ENCODE assay signal across 32 cellular contexts in genomic region chr6:14693301-14694192, GRCh38.
DNase-seq lines count a peak whose midpoint lies in the region; ATAC-seq and TF ChIP-seq lines count a peak whose summit lies in the region.
"Had no signal": no experiment of that assay in that cellular context is flagged by ENCODE, and none has a peak within 500 bp of the region (broad histone marks: within the 10 kb centered on the region; RNA-seq: fewer than 3 reads in every experiment).

No MANE protein-coding gene starts in this region.

- no peak overlapping the region for H3K4ac ChIP-seq in trophoblast cell (ENCODE audit: low read depth, low read length)

- no peak overlapping the region for H3K23ac ChIP-seq in trophoblast cell (ENCODE audit: low read length)

- no peak overlapping the region for H3K4me3 ChIP-seq in HCT116 (replicated peaks in 1 of 2; ENCODE audit: low read depth in 1 of 2, low read length in 2 of 2)
- H3K4me3 ChIP-seq in SK-N-MC, result no peak overlapping the region
- H3K4me3 ChIP-seq in trophoblast cell (ENCODE audit: low read depth, low read length), result no peak overlapping the region
- H3K4me3 ChIP-seq: gastroesophageal sphincter, prostate gland, right lobe of liver, SJCRH30, spleen, stomach, vagina had no signal

- H2AFZ ChIP-seq in HCT116 (ENCODE audit: low read depth, low read length, poor library complexity, severe bottlenecking) (peak overlapping the region; percentile 80), trophoblast cell (ENCODE audit: insufficient read depth, low read length, poor library complexity) (no peak overlapping the region)

- no peak overlapping the region for H4K8ac ChIP-seq in trophoblast cell (ENCODE audit: low read depth, low read length)

- no peak overlapping the region for H4K91ac ChIP-seq in trophoblast cell (ENCODE audit: low read depth, low read length)

- CTCF ChIA-PET in HCT116 (lab: Charles Lee), result no interaction called here

- POLR2A ChIA-PET in HCT116 (lab: Charles Lee), result no interaction called here

- no peak overlapping the region for H3K9ac ChIP-seq in HCT116 (ENCODE audit: low read length)
- no peak overlapping the region for H3K9ac ChIP-seq in SK-N-MC (ENCODE audit: insufficient read length)
- no peak overlapping the region for H3K9ac ChIP-seq in trophoblast cell (ENCODE audit: low read length)

- RAD21 ChIA-PET in HCT116 (lab: Charles Lee; ENCODE audit: low non-redundant PET in 1 of 2, low total read pairs in 2 of 2, uncharacterized antibody in 2 of 2, unreplicated experiment in 2 of 2), result no interaction called here

- intact Hi-C loops in HCT116 (cut with micrococcal nuclease), result no loop called here

- H3K79me1 ChIP-seq in trophoblast cell (ENCODE audit: low read length), result no peaks in the 10 kb centered on the region

- H3K9me2 ChIP-seq in HCT116 (ENCODE audit: insufficient read depth), result no peaks in the 10 kb centered on the region

- no peak overlapping the region for H3K4me2 ChIP-seq in HCT116 (ENCODE audit: low read length)
- no peak overlapping the region for H3K4me2 ChIP-seq in trophoblast cell (ENCODE audit: low read length)

- H3K14ac ChIP-seq in trophoblast cell (ENCODE audit: low read length), result no peak overlapping the region

- no peaks in the 10 kb centered on the region for H3K9me3 ChIP-seq in HCT116 (ENCODE audit: control insufficient read depth in 1 of 2, insufficient read depth in 1 of 2, low read depth in 1 of 2, low read length in 2 of 2)
- H3K9me3 ChIP-seq in SK-N-MC (ENCODE audit: low read depth, low read length), result no peaks in the 10 kb centered on the region
- no peaks in the 10 kb centered on the region for H3K9me3 ChIP-seq in trophoblast cell (ENCODE audit: insufficient read depth, low read depth, low read length)
- H3K9me3 ChIP-seq: gastroesophageal sphincter, prostate gland, right lobe of liver, SJCRH30, spleen, stomach, vagina had no signal

- H3K27me3 ChIP-seq in HCT116 (ENCODE audit: insufficient read depth, low read length), result no peaks in the 10 kb centered on the region
- no peaks in the 10 kb centered on the region for H3K27me3 ChIP-seq in trophoblast cell (ENCODE audit: insufficient read depth, low read length)
- H3K27me3 ChIP-seq: gastroesophageal sphincter, right lobe of liver, SJCRH30, spleen, stomach, vagina had no signal

- no peak overlapping the region for H2BK12ac ChIP-seq in trophoblast cell (ENCODE audit: low read length)

- no peak overlapping the region for H4K12ac ChIP-seq in trophoblast cell (ENCODE audit: low read depth, low read length)

- no peak overlapping the region for H2AK5ac ChIP-seq in trophoblast cell (ENCODE audit: low read length)

- no CpG with 5 or more reads among the region's 10 CpGs for WGBS in trophoblast cell (ENCODE audit: extremely low coverage, insufficient coverage, insufficient read length)

- H3K36me3 ChIP-seq in HCT116 (ENCODE audit: control insufficient read depth in 1 of 2, insufficient read depth in 2 of 2, low read length in 2 of 2) (no peaks in the 10 kb centered on the region), SK-N-MC (ENCODE audit: insufficient read depth, low read length) (no peaks in the 10 kb centered on the region), trophoblast cell (ENCODE audit: control insufficient read depth in 1 of 2, insufficient read depth in 2 of 2, low read length in 2 of 2) (no peaks in the 10 kb centered on the region)
- H3K36me3 ChIP-seq: gastroesophageal sphincter, prostate gland, right lobe of liver, SJCRH30, spleen, stomach, vagina had no signal

- DNase-seq in NCI-H82 (lab: John Stamatoyannopoulos, UW) (peak; percentile 27), NCI-H82 treated with DMSO at 0.1 percent for 48 hours (lab: John Stamatoyannopoulos, UW; ENCODE audit: unreplicated experiment) (no peak), HCT116 (ENCODE audit: low read depth, low spot score) (no peak), SK-N-MC (ENCODE audit: low read depth, low spot score) (no peak), left kidney (ENCODE audit: low read depth, low spot score) (peak; percentile 11), NCI-H69 (lab: John Stamatoyannopoulos, UW) (no peak), trophoblast cell (no peak)
- DNase-seq: activated CD4-positive, alpha-beta memory T cell treated with anti-CD3 and anti-CD28 coated beads for 36 hours; activated CD4-positive, CD25-positive, alpha-beta regulatory T cell; activated CD8-positive, alpha-beta memory T cell treated with anti-CD3 and anti-CD28 coated beads, Interleukin-2, amount 50 U/mL, for 48 hours; activated naive CD4-positive, alpha-beta T cell treated with anti-CD3 and anti-CD28 coated beads, Interleukin-2, amount 50 U/mL, for 16 hours; amygdala; CD4-positive, CD25-positive, alpha-beta regulatory T cell; DMS79 treated with DMSO at 0.1 percent for 48 hours; GF-D8; GOT3; hippocampal formation; KBM-7; left ventricle myocardium superior; NCI-H1930; occipital lobe; right lobe of liver; SJCRH30; spleen; stimulated activated CD4-positive, alpha-beta T cell treated with anti-CD3 and anti-CD28 coated beads, Interleukin-2, amount 100 ng/mL, for 24 hours; stimulated activated CD8-positive, alpha-beta memory T cell treated with anti-CD3 and anti-CD28 coated beads, Interleukin-4, amount 100 ng/mL, for 48 hours; stomach; T-helper 1 cell had no signal

- H3K4me1 ChIP-seq in HCT116 (ENCODE audit: control insufficient read depth in 1 of 2, insufficient read depth in 2 of 2, low read length in 2 of 2) (peaks cover 3 to 20% of the 10 kb centered on the region in 2 experiments; a peak in 3 of 4 replicates), trophoblast cell (ENCODE audit: control insufficient read depth in 1 of 2, insufficient read depth in 2 of 2, low read length in 2 of 2) (peaks cover 0 to 7% of the 10 kb centered on the region in 2 experiments)
- H3K4me1 ChIP-seq: gastroesophageal sphincter, prostate gland, right lobe of liver, SJCRH30, spleen, stomach, vagina had no signal

- H3K79me2 ChIP-seq in HCT116 (ENCODE audit: insufficient read depth, low read length) (no peaks in the 10 kb centered on the region), trophoblast cell (ENCODE audit: control insufficient read depth, insufficient read depth, low read length, poor library complexity) (no peaks in the 10 kb centered on the region)

- H3K18ac ChIP-seq in trophoblast cell (ENCODE audit: low read length), result no peak overlapping the region

- no peak for TF ChIP-seq POLR2A in HCT116 (IDR thresholded peaks at IDR 0.05; ENCODE audit: borderline replicate concordance, extremely low read depth, insufficient read depth, insufficient read length)

- no peak overlapping the region for H2BK120ac ChIP-seq in trophoblast cell (ENCODE audit: insufficient read depth, low read length, poor library complexity)

- BruUV-seq in HCT116 (replicated peaks; lab: Mats Ljungman, UMichigan), result no TSS peak

- TF ChIP-seq RAD21 in HCT116 (IDR thresholded peaks at IDR 0.05; ENCODE audit: low read depth), result no peak

- no peak overlapping the region for H3K27ac ChIP-seq in HCT116 (ENCODE audit: low read depth, low read length)
- H3K27ac ChIP-seq in SK-N-MC, result peak overlapping the region; percentile 72
- H3K27ac ChIP-seq in trophoblast cell (ENCODE audit: low read depth, low read length), result no peak overlapping the region
- H3K27ac ChIP-seq: gastroesophageal sphincter, prostate gland, right lobe of liver, SJCRH30, spleen, stomach, vagina had no signal

- no peaks in the 10 kb centered on the region for H4K20me1 ChIP-seq in HCT116 (ENCODE audit: insufficient read depth)

- ATAC-seq in HCT116 (no peak), HG03025 (IDR thresholded peaks at IDR 0.05; ENCODE audit: low FRiP score, unreplicated experiment) (no peak)
- ATAC-seq: gastroesophageal sphincter, left ventricle myocardium superior had no signal

- no peak overlapping the region for H2BK5ac ChIP-seq in trophoblast cell (ENCODE audit: low read depth, low read length, poor library complexity)

- no peak for TF ChIP-seq CTCF in HCT116 (IDR thresholded peaks at IDR 0.05 in 2 of 3, conservative IDR thresholded peaks at IDR 0.05 in 1 of 3; ENCODE audit: borderline replicate concordance in 1 of 3, insufficient read depth in 1 of 3, low read depth in 2 of 3, low read length in 2 of 3)

TF ChIP-seq in HCT116, 20 proteins besides CTCF, POLR2A, EP300 and RAD21:
- TF ChIP-seq ZBTB33 (IDR thresholded peaks at IDR 0.05; ENCODE audit: extremely low read depth, insufficient replicate concordance, low read length), result no peak
- TF ChIP-seq ZNF274 (IDR thresholded peaks at IDR 0.05; ENCODE audit: low read depth, low read length), result no peak
- no peak for TF ChIP-seq JUND (IDR thresholded peaks at IDR 0.05)

Comparison
In these comparisons a context has a peak if more than half of its experiments do, and no peak if none do; other contexts are left out.
1. DNase-seq: peak in NCI-H82 (single experiment) and left kidney (single experiment); none in NCI-H82 treated with DMSO at 0.1 percent for 48 hours (single experiment), HCT116 (single experiment), SK-N-MC (single experiment), NCI-H69 (single experiment) and trophoblast cell (0 of 2).